ENCODE assay signal across 8 cellular contexts in genomic region chr5:112174959-112175594, GRCh38.
A peak's percentile ranks its signal among the peaks of the same experiment; 100 is the strongest.
DNase-seq lines count a peak whose midpoint lies in the region; ATAC-seq, FAIRE-seq and TF ChIP-seq lines count a peak whose summit lies in the region.

No MANE protein-coding gene starts in this region.

- H3K4me1 Mint-ChIP-seq in activated CD8-positive, alpha-beta T cell treated with anti-CD3 and anti-CD28 coated beads, Interleukin-2, amount 10 ng/mL, durations not matched to agents 7 days and 5 days (ENCODE audit: low read depth), result no peaks in the 10 kb centered on the region
- peaks cover 5% of the 10 kb centered on the region for H3K4me1 Mint-ChIP-seq in glutamatergic neuron (ENCODE audit: low read depth, unreplicated experiment)

- H3K27me3 ChIP-seq in psoas muscle (ENCODE audit: insufficient read depth in 3 of 3, low read length in 2 of 3), result no peaks in the 10 kb centered on the region
- no peaks in the 10 kb centered on the region for H3K27me3 ChIP-seq in MG63

- no peak overlapping the region for H3K4me3 Mint-ChIP-seq in activated CD8-positive, alpha-beta T cell treated with anti-CD3 and anti-CD28 coated beads, Interleukin-2, amount 10 ng/mL, durations not matched to agents 7 days and 5 days
- no peak overlapping the region for H3K4me3 Mint-ChIP-seq in glutamatergic neuron (ENCODE audit: unreplicated experiment)

- H3K36me3 ChIP-seq in psoas muscle (ENCODE audit: insufficient read depth in 1 of 2, low read depth in 1 of 2) (no peaks in the 10 kb centered on the region), MG63 (no peaks in the 10 kb centered on the region)

- no peak overlapping the region for H3K4me3 ChIP-seq in psoas muscle
- H3K4me3 ChIP-seq in MG63, result no peak overlapping the region

- POLR2A ChIA-PET in activated CD8-positive, alpha-beta T cell treated with anti-CD3 and anti-CD28 coated beads, Interleukin-2, amount 10 ng/mL, durations not matched to agents 7 days and 5 days (lab: Charles Lee), result no interaction called here

- WGBS in psoas muscle, 3 donors, result 29 to 35% (median 33%) methylated on average over 8 of the region's 8 CpGs

- H3K9me3 ChIP-seq in psoas muscle (no peaks in the 10 kb centered on the region), MG63 (no peaks in the 10 kb centered on the region)

- FAIRE-seq in D721Med (lab: Jason Lieb, UNC), result peak; percentile 77

- peaks cover 12% of the 10 kb centered on the region for H3K27me3 Mint-ChIP-seq in activated CD8-positive, alpha-beta T cell treated with anti-CD3 and anti-CD28 coated beads, Interleukin-2, amount 10 ng/mL, durations not matched to agents 7 days and 5 days (ENCODE audit: low read depth)
- H3K27me3 Mint-ChIP-seq in glutamatergic neuron (ENCODE audit: unreplicated experiment), result peaks cover 3% of the 10 kb centered on the region

- CTCF ChIA-PET in activated CD8-positive, alpha-beta T cell treated with anti-CD3 and anti-CD28 coated beads, Interleukin-2, amount 10 ng/mL, durations not matched to agents 7 days and 5 days (lab: Charles Lee), result interaction anchor here (0.7 to 3.6 kb wide), 16 partner anchors 9 to 582 kb away, joined by 3 to 37 read pairs (median 4); no protein-coding TSS in a partner anchor

- H3K27ac ChIP-seq in psoas muscle, result no peak overlapping the region

- peak; percentile 66 for ATAC-seq in GM19328 (IDR thresholded peaks at IDR 0.05; ENCODE audit: unreplicated experiment)
- ATAC-seq in HG03354 (IDR thresholded peaks at IDR 0.05; ENCODE audit: poor library complexity, severe bottlenecking, unreplicated experiment), result peak; percentile 85
- ATAC-seq in activated CD8-positive, alpha-beta T cell treated with anti-CD3 and anti-CD28 coated beads, Interleukin-2, amount 10 ng/mL, durations not matched to agents 7 days and 5 days, result peak; percentile 85
- peak in 3 of 4 donors; percentile 28 to 73 (median 45) for ATAC-seq in psoas muscle

- H3K36me3 Mint-ChIP-seq in activated CD8-positive, alpha-beta T cell treated with anti-CD3 and anti-CD28 coated beads, Interleukin-2, amount 10 ng/mL, durations not matched to agents 7 days and 5 days (ENCODE audit: low read depth), result no peaks in the 10 kb centered on the region
- H3K36me3 Mint-ChIP-seq in glutamatergic neuron (ENCODE audit: unreplicated experiment), result no peaks in the 10 kb centered on the region

- intact Hi-C loops in psoas muscle (cut with DNase I), result loop anchor here in 1 of 2 donors (5.0 kb wide), 1 partner anchor 247 kb away; no protein-coding TSS in a partner anchor

- peak; percentile 53 for TF ChIP-seq CTCF in D721Med (IDR thresholded peaks at IDR 0.05; ENCODE audit: insufficient read depth, missing control alignments)
- TF ChIP-seq CTCF in glutamatergic neuron (IDR thresholded peaks at IDR 0.05; ENCODE audit: partially characterized antibody, unreplicated experiment), result peak; percentile 87
- TF ChIP-seq CTCF in psoas muscle (IDR thresholded peaks at IDR 0.05), result peak; percentile 59

- H3K4me1 ChIP-seq in psoas muscle, result no peaks in the 10 kb centered on the region

- no peak overlapping the region for H3K27ac Mint-ChIP-seq in activated CD8-positive, alpha-beta T cell treated with anti-CD3 and anti-CD28 coated beads, Interleukin-2, amount 10 ng/mL, durations not matched to agents 7 days and 5 days
- no peak overlapping the region for H3K27ac Mint-ChIP-seq in glutamatergic neuron (ENCODE audit: unreplicated experiment)

- no peaks in the 10 kb centered on the region for H3K9me3 Mint-ChIP-seq in activated CD8-positive, alpha-beta T cell treated with anti-CD3 and anti-CD28 coated beads, Interleukin-2, amount 10 ng/mL, durations not matched to agents 7 days and 5 days (ENCODE audit: insufficient read depth)
- H3K9me3 Mint-ChIP-seq in glutamatergic neuron (ENCODE audit: unreplicated experiment), result no peaks in the 10 kb centered on the region

- no peak for DNase-seq in D721Med (ENCODE audit: insufficient read length, low spot score)
- peak; percentile 6 for DNase-seq in NCI-H510A (lab: John Stamatoyannopoulos, UW)
- peak; percentile 50 for DNase-seq in activated CD8-positive, alpha-beta T cell treated with anti-CD3 and anti-CD28 coated beads, Interleukin-2, amount 10 ng/mL, durations not matched to agents 7 days and 5 days
- DNase-seq in glutamatergic neuron, result peak; percentile 28
- peak in 1 of 2 donors; percentile 13 for DNase-seq in psoas muscle
- no peak for DNase-seq in MG63

Comparison
In these comparisons a context has a peak if more than half of its experiments do, and no peak if none do; other contexts are left out.
1. DNase-seq: peak in NCI-H510A (single experiment), activated CD8-positive, alpha-beta T cell treated with anti-CD3 and anti-CD28 coated beads, Interleukin-2, amount 10 ng/mL, durations not matched to agents 7 days and 5 days (single experiment) and glutamatergic neuron (single experiment); none in D721Med (single experiment) and MG63 (single experiment).
2. Peak in every context shown above with its lines, with median percentiles within 50 percentile points of each other: CTCF ChIP-seq and ATAC-seq.